ENCODE assay signal across 8 cellular contexts in the genomic region with DNA sequence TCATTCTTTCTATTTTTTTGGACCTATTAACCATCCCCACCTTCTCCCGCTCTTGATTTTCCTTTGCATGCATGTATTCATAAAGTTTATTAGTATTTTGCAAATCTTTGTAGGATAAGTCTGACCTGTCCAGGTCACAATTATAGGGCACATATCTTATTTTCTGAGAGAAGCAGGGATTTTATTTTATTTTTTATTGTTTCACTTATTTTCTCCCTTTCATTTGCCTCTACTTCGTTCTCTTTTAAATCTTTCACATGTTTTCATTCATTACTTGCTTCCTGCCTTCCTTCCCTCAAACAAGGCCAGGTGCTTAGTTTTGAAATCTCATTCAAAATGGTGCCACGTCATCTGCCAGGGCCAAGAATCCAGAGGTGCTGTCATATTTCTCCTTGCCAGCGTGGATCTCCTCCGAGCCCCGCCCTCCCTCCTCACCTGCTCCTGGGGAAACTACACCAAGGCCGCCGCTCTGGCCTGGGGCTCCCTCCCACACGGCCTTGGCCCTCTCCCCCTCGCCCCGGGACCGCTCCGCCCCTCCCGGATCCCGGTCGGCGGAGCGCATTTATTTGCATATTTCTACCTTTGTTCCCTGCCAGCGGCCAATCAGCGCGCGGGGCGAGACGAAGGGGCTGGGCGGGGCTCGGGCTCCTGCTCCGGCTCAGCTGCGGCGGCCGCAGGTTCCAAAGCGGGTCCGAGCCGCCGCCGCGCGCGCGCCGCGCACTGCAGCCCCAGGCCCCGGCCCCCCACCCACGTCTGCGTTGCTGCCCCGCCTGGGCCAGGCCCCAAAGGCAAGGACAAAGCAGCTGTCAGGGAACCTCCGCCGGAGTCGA.
DNase-seq lines count a peak whose midpoint lies in the region; ATAC-seq and TF ChIP-seq lines count a peak whose summit lies in the region.

TSPAN13 (plus strand) TSS at position 654 of the 830 bp plus-strand sequence. CDS start 213 bp downstream, outside the sequence.

- in situ Hi-C loops in brain microvascular endothelial cell (cut with HindIII; ENCODE audit: low pct_ligation_motif_present, low sequenced_read_pairs) = no loop called here

- no peaks in the 10 kb centered on the region for H3K36me3 ChIP-seq in brain microvascular endothelial cell (replicated peaks)

- TF ChIP-seq CTCF in brain microvascular endothelial cell (IDR thresholded peaks at IDR 0.05; ENCODE audit: low read depth, low read length, missing control alignments) = no peak

- H3K27ac ChIP-seq in brain microvascular endothelial cell = peak within 1 kb of the TSS; percentile 27

- no peaks in the 10 kb centered on the region for H3K27me3 ChIP-seq in brain microvascular endothelial cell (replicated peaks)

- ATAC-seq in HG02759 (IDR thresholded peaks at IDR 0.05; ENCODE audit: unreplicated experiment) = peak; percentile 81
- ATAC-seq in HG03457 (IDR thresholded peaks at IDR 0.05; ENCODE audit: unreplicated experiment) = no peak

- DNase-seq in EH (ENCODE audit: low read depth) (peak; percentile 73), NCI-H187 treated with DMSO at 0.1 percent for 48 hours (lab: John Stamatoyannopoulos, UW) (peak; percentile 69), T-helper 2 cell (peak; percentile 2 to 72 (median 36)), brain microvascular endothelial cell (peak; percentile 68), iPS DF 19.7 (ENCODE audit: low read depth, low spot score) (peak; percentile 67), retina (peak; percentile 90)

- H3K4me3 ChIP-seq in brain microvascular endothelial cell (ENCODE audit: low read depth, low read length) = peak within 1 kb of the TSS; percentile 79

Comparison
In these comparisons a context has a peak if more than half of its experiments do, and no peak if none do; other contexts are left out.
1. DNase-seq: peak in every context shown above with its lines; median percentile 90 in retina; 73 in EH; 69 in NCI-H187 treated with DMSO at 0.1 percent for 48 hours; 68 in brain microvascular endothelial cell; 67 in iPS DF 19.7; 36 in T-helper 2 cell.